Comparison of ENCODE assay signal across 6 cellular contexts in the genomic region with DNA sequence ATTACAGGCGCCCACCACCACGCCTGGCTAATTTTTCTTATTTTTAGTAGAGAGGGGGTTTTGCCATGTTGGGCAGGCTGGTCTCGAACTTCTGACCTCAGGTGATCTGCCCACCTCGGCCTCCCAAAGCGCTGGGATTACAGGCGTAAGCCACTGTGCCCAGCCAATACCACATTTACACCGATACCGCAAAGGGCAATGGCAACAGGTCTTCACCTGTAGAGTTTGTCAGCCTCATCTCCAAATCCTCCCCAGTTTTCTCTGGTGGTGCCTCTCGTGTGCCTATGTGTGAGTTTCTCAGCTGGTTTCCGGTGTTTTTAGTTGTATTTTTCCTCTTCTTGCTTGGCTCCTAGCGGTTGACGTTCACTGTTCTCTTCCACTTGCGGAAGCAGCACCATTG. TPM values are rescaled to one million over a fixed set of nuclear protein-coding genes. Genes with fewer than 3 reads are reported as not detected.
"Had no signal": no experiment of that assay in that cellular context is flagged by ENCODE, and none has a peak within 500 bp of the region (broad histone marks: within the 10 kb centered on the region; RNA-seq: fewer than 3 reads in every experiment).

No MANE protein-coding gene starts in this region.

RNA-seq across cellular contexts. Expression of a gene that starts 52.0 kb away (rescaled TPM):
- total RNA-seq: M059J, PC-3, Peyer's patch, Right ventricle myocardium superior, SJSA1 had no signal
- polyA plus RNA-seq: SK-N-SH had no signal
